Comparison of ENCODE assay signal across 21 cellular contexts in genomic region chr16:75415169-75415908, GRCh38. TPM values are rescaled to one million over a fixed set of nuclear protein-coding genes. Genes with fewer than 3 reads are reported as not detected.
DNase-seq lines count a peak whose midpoint lies in the region; ATAC-seq lines count a peak whose summit lies in the region.
"Had no signal": no experiment of that assay in that cellular context is flagged by ENCODE, and none has a peak within 500 bp of the region (broad histone marks: within the 10 kb centered on the region; RNA-seq: fewer than 3 reads in every experiment).

No MANE protein-coding gene starts in this region.

- CTCF ChIA-PET in activated CD4-positive, alpha-beta memory T cell treated with anti-CD3 and anti-CD28 coated beads for 36 hours (lab: Charles Lee) = interaction anchor here (0.9 to 1.4 kb wide), 2 partner anchors 13 to 30 kb away, joined by 3 read pairs; no protein-coding TSS in a partner anchor
- CTCF ChIA-PET in activated CD4-positive, alpha-beta memory T cell treated with anti-CD3 and anti-CD28 coated beads, Interleukin-2, amount 10 ng/mL, durations not matched to agents 7 days and 5 days (lab: Charles Lee) = interaction anchor here (0.6 to 1.8 kb wide), 3 partner anchors 13 to 102 kb away, joined by 3 to 9 read pairs (median 3); no protein-coding TSS in a partner anchor

- H3K4me3 Mint-ChIP-seq in activated CD4-positive, alpha-beta memory T cell treated with anti-CD3 and anti-CD28 coated beads for 36 hours = no peak overlapping the region
- H3K4me3 Mint-ChIP-seq in activated CD4-positive, alpha-beta memory T cell treated with anti-CD3 and anti-CD28 coated beads, Interleukin-2, amount 10 ng/mL, durations not matched to agents 7 days and 5 days = no peak overlapping the region
- no peak overlapping the region for H3K4me3 Mint-ChIP-seq in stimulated activated naive B cell treated with anti-CD40 and anti-IgM and Interleukin-4, amounts not matched to agents 10 μg/mL and 1 μg/mL and 100 μg/mL, for 72 hours
- H3K4me3 Mint-ChIP-seq: activated B cell treated with CpG ODN at 0.5 μM for 24 hours; activated naive CD8-positive, alpha-beta T cell treated with anti-CD3 and anti-CD28 coated beads, Interleukin-2, amount 10 ng/mL, durations not matched to agents 7 days and 5 days; neural crest cell; T-helper 1 cell treated with Interleukin-12 subunit alpha and Interleukin-12 subunit beta and Interleukin-4 antibody, amounts not matched to agents 30 μg/mL and 1 μg/mL, for 36 hours had no signal

- no peaks in the 10 kb centered on the region for H3K27me3 Mint-ChIP-seq in activated CD4-positive, alpha-beta memory T cell treated with anti-CD3 and anti-CD28 coated beads for 36 hours
- H3K27me3 Mint-ChIP-seq in activated CD4-positive, alpha-beta memory T cell treated with anti-CD3 and anti-CD28 coated beads, Interleukin-2, amount 10 ng/mL, durations not matched to agents 7 days and 5 days = no peaks in the 10 kb centered on the region
- H3K27me3 Mint-ChIP-seq in stimulated activated naive B cell treated with anti-CD40 and anti-IgM and Interleukin-4, amounts not matched to agents 10 μg/mL and 1 μg/mL and 100 μg/mL, for 72 hours = no peaks in the 10 kb centered on the region
- H3K27me3 Mint-ChIP-seq: activated B cell treated with CpG ODN at 0.5 μM for 24 hours; activated naive CD8-positive, alpha-beta T cell treated with anti-CD3 and anti-CD28 coated beads, Interleukin-2, amount 10 ng/mL, durations not matched to agents 7 days and 5 days had no signal

- no peaks in the 10 kb centered on the region for H3K9me3 Mint-ChIP-seq in activated CD4-positive, alpha-beta memory T cell treated with anti-CD3 and anti-CD28 coated beads for 36 hours
- H3K9me3 Mint-ChIP-seq in activated CD4-positive, alpha-beta memory T cell treated with anti-CD3 and anti-CD28 coated beads, Interleukin-2, amount 10 ng/mL, durations not matched to agents 7 days and 5 days = no peaks in the 10 kb centered on the region
- H3K9me3 Mint-ChIP-seq in stimulated activated naive B cell treated with anti-CD40 and anti-IgM and Interleukin-4, amounts not matched to agents 10 μg/mL and 1 μg/mL and 100 μg/mL, for 72 hours = no peaks in the 10 kb centered on the region
- H3K9me3 Mint-ChIP-seq: activated B cell treated with CpG ODN at 0.5 μM for 24 hours; activated naive CD8-positive, alpha-beta T cell treated with anti-CD3 and anti-CD28 coated beads, Interleukin-2, amount 10 ng/mL, durations not matched to agents 7 days and 5 days; neural crest cell; T-helper 1 cell treated with Interleukin-12 subunit alpha and Interleukin-12 subunit beta and Interleukin-4 antibody, amounts not matched to agents 30 μg/mL and 1 μg/mL, for 36 hours had no signal

- intact Hi-C loops in activated CD4-positive, alpha-beta memory T cell treated with anti-CD3 and anti-CD28 coated beads for 36 hours (cut with micrococcal nuclease) = loop anchor here (5.0 kb wide), 1 partner anchor 47 kb away; the partner anchor contains the start of gene TMEM170A

- peaks cover 2% of the 10 kb centered on the region for H3K36me3 Mint-ChIP-seq in activated CD4-positive, alpha-beta memory T cell treated with anti-CD3 and anti-CD28 coated beads for 36 hours
- peaks cover 18% of the 10 kb centered on the region for H3K36me3 Mint-ChIP-seq in activated CD4-positive, alpha-beta memory T cell treated with anti-CD3 and anti-CD28 coated beads, Interleukin-2, amount 10 ng/mL, durations not matched to agents 7 days and 5 days (ENCODE audit: low read depth)
- H3K36me3 Mint-ChIP-seq in stimulated activated naive B cell treated with anti-CD40 and anti-IgM and Interleukin-4, amounts not matched to agents 10 μg/mL and 1 μg/mL and 100 μg/mL, for 72 hours = peaks cover 9 to 21% of the 10 kb centered on the region in 2 donors

- H3K27ac Mint-ChIP-seq in activated CD4-positive, alpha-beta memory T cell treated with anti-CD3 and anti-CD28 coated beads for 36 hours = peak overlapping the region; percentile 58
- no peak overlapping the region for H3K27ac Mint-ChIP-seq in activated CD4-positive, alpha-beta memory T cell treated with anti-CD3 and anti-CD28 coated beads, Interleukin-2, amount 10 ng/mL, durations not matched to agents 7 days and 5 days
- H3K27ac Mint-ChIP-seq in stimulated activated naive B cell treated with anti-CD40 and anti-IgM and Interleukin-4, amounts not matched to agents 10 μg/mL and 1 μg/mL and 100 μg/mL, for 72 hours = peak overlapping the region; percentile 59
- H3K27ac Mint-ChIP-seq: activated B cell treated with CpG ODN at 0.5 μM for 24 hours; activated naive CD8-positive, alpha-beta T cell treated with anti-CD3 and anti-CD28 coated beads, Interleukin-2, amount 10 ng/mL, durations not matched to agents 7 days and 5 days; T-helper 1 cell treated with Interleukin-12 subunit alpha and Interleukin-12 subunit beta and Interleukin-4 antibody, amounts not matched to agents 30 μg/mL and 1 μg/mL, for 36 hours had no signal

- POLR2A ChIA-PET in activated CD4-positive, alpha-beta memory T cell treated with anti-CD3 and anti-CD28 coated beads for 36 hours (lab: Charles Lee) = interaction anchor here (1.7 kb wide), 1 partner anchor 18 kb away, joined by 3 read pairs; the partner anchor contains the start of gene CFDP1
- POLR2A ChIA-PET in activated CD4-positive, alpha-beta memory T cell treated with anti-CD3 and anti-CD28 coated beads, Interleukin-2, amount 10 ng/mL, durations not matched to agents 7 days and 5 days (lab: Charles Lee) = no interaction called here

- ATAC-seq in stimulated activated naive B cell treated with anti-CD40 and anti-IgM and Interleukin-4, amounts not matched to agents 10 μg/mL and 1 μg/mL and 100 μg/mL, for 72 hours (replicated peaks) = peak in 1 of 2 donors; percentile 31
- ATAC-seq in HG03354 (IDR thresholded peaks at IDR 0.05; ENCODE audit: poor library complexity, severe bottlenecking, unreplicated experiment) (no peak), HG03439 (IDR thresholded peaks at IDR 0.05; ENCODE audit: unreplicated experiment) (no peak)
- ATAC-seq: HCT116 had no signal

- DNase-seq in activated CD4-positive, alpha-beta memory T cell treated with anti-CD3 and anti-CD28 coated beads for 36 hours = no peak
- no peak for DNase-seq in activated CD4-positive, alpha-beta memory T cell treated with anti-CD3 and anti-CD28 coated beads, Interleukin-2, amount 10 ng/mL, durations not matched to agents 7 days and 5 days
- peak; percentile 66 for DNase-seq in RKO (ENCODE audit: low spot score)
- DNase-seq in epithelial cell of prostate (ENCODE audit: low read depth, low spot score) = peak; percentile 34
- DNase-seq in stimulated activated naive B cell treated with anti-CD40 and anti-IgM and Interleukin-4, amounts not matched to agents 10 μg/mL and 1 μg/mL and 100 μg/mL, for 72 hours = no peak
- DNase-seq in NCI-H187 (lab: John Stamatoyannopoulos, UW) = no peak
- DNase-seq: activated B cell treated with CpG ODN at 0.5 μM for 24 hours; activated naive CD8-positive, alpha-beta T cell treated with anti-CD3 and anti-CD28 coated beads, Interleukin-2, amount 10 ng/mL, durations not matched to agents 7 days and 5 days; NCI-H1092 treated with DMSO at 0.1 percent for 48 hours; NCI-H524; SHP77; small intestine; stimulated activated CD8-positive, alpha-beta memory T cell treated with anti-CD3 and anti-CD28 coated beads, Interleukin-4, amount 100 ng/mL, for 48 hours; thyroid gland had no signal

- peaks cover 17% of the 10 kb centered on the region for H3K4me1 Mint-ChIP-seq in activated CD4-positive, alpha-beta memory T cell treated with anti-CD3 and anti-CD28 coated beads for 36 hours (ENCODE audit: low read depth)
- H3K4me1 Mint-ChIP-seq in activated CD4-positive, alpha-beta memory T cell treated with anti-CD3 and anti-CD28 coated beads, Interleukin-2, amount 10 ng/mL, durations not matched to agents 7 days and 5 days = peaks cover 5% of the 10 kb centered on the region
- peaks cover 9 to 27% of the 10 kb centered on the region in 2 donors for H3K4me1 Mint-ChIP-seq in stimulated activated naive B cell treated with anti-CD40 and anti-IgM and Interleukin-4, amounts not matched to agents 10 μg/mL and 1 μg/mL and 100 μg/mL, for 72 hours

- peak overlapping the region; percentile 10 for H3K27ac ChIP-seq in epithelial cell of prostate
- H3K27ac ChIP-seq: BLaER1, esophagus muscularis mucosa, thyroid gland had no signal

RNA-seq across cellular contexts. Expression of gene CFDP1, which starts 18.0 kb away (rescaled TPM):
- total RNA-seq in activated CD4-positive, alpha-beta memory T cell treated with anti-CD3 and anti-CD28 coated beads for 36 hours = 10 to 100 TPM; 37.6 to 41.3 TPM
- total RNA-seq in activated CD4-positive, alpha-beta memory T cell treated with anti-CD3 and anti-CD28 coated beads, Interleukin-2, amount 10 ng/mL, durations not matched to agents 7 days and 5 days = 10 to 100 TPM; 35.1 to 36.2 TPM

RNA-seq across cellular contexts. Expression of gene TMEM170A, which starts 49.1 kb away (rescaled TPM):
- 10 to 100 TPM; 24.3 to 25.6 TPM for total RNA-seq in activated CD4-positive, alpha-beta memory T cell treated with anti-CD3 and anti-CD28 coated beads for 36 hours
- total RNA-seq in activated CD4-positive, alpha-beta memory T cell treated with anti-CD3 and anti-CD28 coated beads, Interleukin-2, amount 10 ng/mL, durations not matched to agents 7 days and 5 days = 10 to 100 TPM; 30.8 to 33.9 TPM

Comparison
In these comparisons a context has a peak if more than half of its experiments do, and no peak if none do; other contexts are left out.
1. DNase-seq: peak in RKO (single experiment) and epithelial cell of prostate (single experiment); none in activated CD4-positive, alpha-beta memory T cell treated with anti-CD3 and anti-CD28 coated beads for 36 hours (single experiment), activated CD4-positive, alpha-beta memory T cell treated with anti-CD3 and anti-CD28 coated beads, Interleukin-2, amount 10 ng/mL, durations not matched to agents 7 days and 5 days (single experiment), stimulated activated naive B cell treated with anti-CD40 and anti-IgM and Interleukin-4, amounts not matched to agents 10 μg/mL and 1 μg/mL and 100 μg/mL, for 72 hours (single experiment) and NCI-H187 (0 of 2).